4 cellular contexts compared by ENCODE assay signal in genomic region chr17:11268176-11268575, GRCh38. TPM values are rescaled to one million over a fixed set of nuclear protein-coding genes. Genes with fewer than 3 reads are reported as not detected.
"Had no signal": no experiment of that assay in that cellular context is flagged by ENCODE, and none has a peak within 500 bp of the region (broad histone marks: within the 10 kb centered on the region; RNA-seq: fewer than 3 reads in every experiment).

No MANE protein-coding gene starts in this region.

- ATAC-seq: GM12878 had no signal

- H3K4me3 ChIP-seq: GM12878 had no signal

- DNase-seq: GDM1, GF-D8 had no signal

RNA-seq across cellular contexts. Expression of gene SHISA6, which starts 27.2 kb away (rescaled TPM):
- total RNA-seq: G401, GM12878 had no signal
- polyA plus RNA-seq: GM12878 had no signal
